Comparison of ENCODE assay signal across 32 cellular contexts in the genomic region with DNA sequence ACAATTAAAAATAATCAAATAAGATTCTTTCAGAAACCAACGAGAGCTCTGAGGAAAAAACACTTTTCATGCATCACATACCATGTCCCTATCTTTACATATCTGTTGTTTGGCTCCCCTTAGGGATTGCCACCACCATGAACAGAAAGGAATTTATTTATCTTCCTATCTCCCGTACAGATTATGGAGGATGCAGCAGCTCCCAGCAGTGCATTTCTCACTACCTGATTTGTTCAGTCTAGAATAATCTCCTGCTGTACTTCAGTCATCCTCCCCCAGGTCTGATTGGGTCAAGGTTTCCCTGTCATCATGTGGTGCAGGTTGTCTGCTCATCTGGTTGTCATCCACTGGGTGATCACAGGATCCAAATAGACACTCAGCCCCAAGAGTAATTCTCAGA.
DNase-seq lines count a peak whose midpoint lies in the region; ATAC-seq and TF ChIP-seq lines count a peak whose summit lies in the region.
"Had no signal": no experiment of that assay in that cellular context is flagged by ENCODE, and none has a peak within 500 bp of the region (broad histone marks: within the 10 kb centered on the region; RNA-seq: fewer than 3 reads in every experiment).

No MANE protein-coding gene starts in this region.

- no peaks in the 10 kb centered on the region for H3K9me2 ChIP-seq in GM23338 (ENCODE audit: insufficient read depth)

- H3K4me3 ChIP-seq in GM23338 (no peak overlapping the region), trophoblast cell (ENCODE audit: low read depth, low read length) (no peak overlapping the region), gastrocnemius medialis (no peak overlapping the region)
- H3K4me3 ChIP-seq: A549; BLaER1; BLaER1 treated with 17β-estradiol and CSF1 and Interleukin-3, amounts not matched to agents 10 nM and 100 nM had no signal

- H3K27ac Mint-ChIP-seq in GM23338 = 0 out of 2 replicates have a peak overlapping the region, but pooled peaks have one; percentile 5
- H3K27ac Mint-ChIP-seq: B cell; CD14-positive monocyte; CD4-positive, alpha-beta memory T cell; CD4-positive, alpha-beta T cell; CD4-positive, CD25-positive, alpha-beta regulatory T cell; CD8-positive, alpha-beta memory T cell; CD8-positive, alpha-beta T cell had no signal

- H2AFZ ChIP-seq in GM23338 (no peak overlapping the region), trophoblast cell (ENCODE audit: insufficient read depth, low read length, poor library complexity) (no peak overlapping the region)

- no peaks in the 10 kb centered on the region for H3K27me3 ChIP-seq in GM23338 (ENCODE audit: insufficient read depth)
- no peaks in the 10 kb centered on the region for H3K27me3 ChIP-seq in trophoblast cell (ENCODE audit: insufficient read depth, low read length)
- H3K27me3 ChIP-seq in gastrocnemius medialis = no peaks in the 10 kb centered on the region
- H3K27me3 ChIP-seq: BE2C; BLaER1; BLaER1 treated with 17β-estradiol and CSF1 and Interleukin-3, amounts not matched to agents 10 nM and 100 nM had no signal

- H3K4me1 ChIP-seq in GM23338 (ENCODE audit: insufficient read depth) (no peaks in the 10 kb centered on the region), trophoblast cell (ENCODE audit: control insufficient read depth in 1 of 2, insufficient read depth in 2 of 2, low read length in 2 of 2) (no peaks in the 10 kb centered on the region), gastrocnemius medialis (no peaks in the 10 kb centered on the region)
- H3K4me1 ChIP-seq: A549; BLaER1; BLaER1 treated with 17β-estradiol and CSF1 and Interleukin-3, amounts not matched to agents 10 nM and 100 nM; Caco-2 had no signal

- intact Hi-C loops in gastrocnemius medialis (cut with DNase I; ENCODE audit: low total_unique reads) = no loop called here

- ATAC-seq in GM23338 (no peak), gastrocnemius medialis (no peak), GM18858 (IDR thresholded peaks at IDR 0.05; ENCODE audit: unreplicated experiment) (no peak)
- ATAC-seq: A549; CD8-positive, alpha-beta T cell had no signal

- H3K79me1 ChIP-seq in trophoblast cell (ENCODE audit: low read length) = no peaks in the 10 kb centered on the region

- H3K23ac ChIP-seq in trophoblast cell (ENCODE audit: low read length) = no peak overlapping the region

- no peaks in the 10 kb centered on the region for H3K4me1 Mint-ChIP-seq in GM23338
- H3K4me1 Mint-ChIP-seq: B cell; CD14-positive monocyte; CD4-positive, alpha-beta memory T cell; CD4-positive, CD25-positive, alpha-beta regulatory T cell; CD8-positive, alpha-beta memory T cell had no signal

- no peak for TF ChIP-seq POLR2A in gastrocnemius medialis (IDR thresholded peaks at IDR 0.05)

- no peaks in the 10 kb centered on the region for H3K9me3 ChIP-seq in trophoblast cell (ENCODE audit: insufficient read depth, low read depth, low read length)
- H3K9me3 ChIP-seq in gastrocnemius medialis = no peaks in the 10 kb centered on the region
- H3K9me3 ChIP-seq: A549; BE2C; BLaER1; BLaER1 treated with 17β-estradiol and CSF1 and Interleukin-3, amounts not matched to agents 10 nM and 100 nM; Caco-2 had no signal

- H3K14ac ChIP-seq in trophoblast cell (ENCODE audit: low read length) = no peak overlapping the region

- no peak overlapping the region for H3K4ac ChIP-seq in trophoblast cell (ENCODE audit: low read depth, low read length)

- H3K27me3 Mint-ChIP-seq in GM23338 (ENCODE audit: insufficient read depth, low read depth, poor library complexity) = no peaks in the 10 kb centered on the region
- H3K27me3 Mint-ChIP-seq: B cell; CD4-positive, alpha-beta memory T cell; CD4-positive, alpha-beta T cell; CD4-positive, CD25-positive, alpha-beta regulatory T cell; CD8-positive, alpha-beta memory T cell had no signal

- no peak overlapping the region for H3K18ac ChIP-seq in trophoblast cell (ENCODE audit: low read length)

- H3K27ac ChIP-seq in GM23338 (ENCODE audit: low read depth) (no peak overlapping the region), trophoblast cell (ENCODE audit: low read depth, low read length) (no peak overlapping the region), gastrocnemius medialis (no peak overlapping the region)
- H3K27ac ChIP-seq: 22Rv1; A549; BLaER1; BLaER1 treated with 17β-estradiol and CSF1 and Interleukin-3, amounts not matched to agents 10 nM and 100 nM; C4-2B had no signal

- H2BK12ac ChIP-seq in trophoblast cell (ENCODE audit: low read length) = no peak overlapping the region

- in situ Hi-C loops in gastrocnemius medialis (cut with MboI; ENCODE audit: low sequenced_read_pairs in 4 of 4) = no loop called here

- H2AK5ac ChIP-seq in trophoblast cell (ENCODE audit: low read length) = no peak overlapping the region

- H3K36me3 ChIP-seq in GM23338 (ENCODE audit: insufficient read depth) (no peaks in the 10 kb centered on the region), trophoblast cell (ENCODE audit: control insufficient read depth in 1 of 2, insufficient read depth in 2 of 2, low read length in 2 of 2) (no peaks in the 10 kb centered on the region), gastrocnemius medialis (no peaks in the 10 kb centered on the region)
- H3K36me3 ChIP-seq: BE2C; BLaER1; BLaER1 treated with 17β-estradiol and CSF1 and Interleukin-3, amounts not matched to agents 10 nM and 100 nM had no signal

- no peak overlapping the region for H3K9ac ChIP-seq in trophoblast cell (ENCODE audit: low read length)
- H3K9ac ChIP-seq: BLaER1; BLaER1 treated with 17β-estradiol and CSF1 and Interleukin-3, amounts not matched to agents 10 nM and 100 nM had no signal

- no peaks in the 10 kb centered on the region for H3K36me3 Mint-ChIP-seq in GM23338 (ENCODE audit: low read depth)
- H3K36me3 Mint-ChIP-seq: CD14-positive monocyte; CD4-positive, alpha-beta memory T cell; CD4-positive, CD25-positive, alpha-beta regulatory T cell; CD8-positive, alpha-beta memory T cell; CD8-positive, alpha-beta T cell had no signal

- no peaks in the 10 kb centered on the region for H3K9me3 Mint-ChIP-seq in GM23338
- H3K9me3 Mint-ChIP-seq: CD8-positive, alpha-beta T cell had no signal

- WGBS in trophoblast cell (ENCODE audit: extremely low coverage, insufficient coverage, insufficient read length) = no CpG with 5 or more reads among the region's 2 CpGs

- no peak overlapping the region for H4K8ac ChIP-seq in trophoblast cell (ENCODE audit: low read depth, low read length)

- H3K79me2 ChIP-seq in GM23338 (replicated peaks; ENCODE audit: insufficient read depth) = no peaks in the 10 kb centered on the region
- H3K79me2 ChIP-seq in trophoblast cell (ENCODE audit: control insufficient read depth, insufficient read depth, low read length, poor library complexity) = no peaks in the 10 kb centered on the region

- H3F3A ChIP-seq in GM23338 (replicated peaks; ENCODE audit: low read depth) = no peaks in the 10 kb centered on the region

- H2BK120ac ChIP-seq in trophoblast cell (ENCODE audit: insufficient read depth, low read length, poor library complexity) = no peak overlapping the region

- H4K12ac ChIP-seq in trophoblast cell (ENCODE audit: low read depth, low read length) = no peak overlapping the region

- no peak overlapping the region for H3K4me3 Mint-ChIP-seq in GM23338
- H3K4me3 Mint-ChIP-seq: B cell; CD14-positive monocyte; CD4-positive, alpha-beta memory T cell; CD4-positive, alpha-beta T cell; CD4-positive, CD25-positive, alpha-beta regulatory T cell; CD8-positive, alpha-beta memory T cell; CD8-positive, alpha-beta T cell had no signal

- TF ChIP-seq CTCF in GM23338 (conservative IDR thresholded peaks at IDR 0.05; ENCODE audit: low read depth in 2 of 2) (no peak), gastrocnemius medialis (IDR thresholded peaks at IDR 0.05 in 4 of 5, conservative IDR thresholded peaks at IDR 0.05 in 1 of 5) (no peak)

- no peak overlapping the region for H2BK5ac ChIP-seq in trophoblast cell (ENCODE audit: low read depth, low read length, poor library complexity)

- H3K4me2 ChIP-seq in GM23338 (no peak overlapping the region), trophoblast cell (ENCODE audit: low read length) (no peak overlapping the region)
- H3K4me2 ChIP-seq: A549; BLaER1; BLaER1 treated with 17β-estradiol and CSF1 and Interleukin-3, amounts not matched to agents 10 nM and 100 nM had no signal

- DNase-seq in GM23338 (ENCODE audit: low spot score) (no peak), SK-N-DZ (ENCODE audit: low spot score) (peak; percentile 18), trophoblast cell (peak; percentile 68 to 83), gastrocnemius medialis (no peak), C1 segment of cervical spinal cord (lab: John Stamatoyannopoulos, UW) (no peak)
- DNase-seq: 8988T; ACHN; AML-193; BE2C; Caco-2; Calu3; CD4-positive, alpha-beta memory T cell; CD4-positive, alpha-beta T cell; CD4-positive, CD25-positive, alpha-beta regulatory T cell; CD8-positive, alpha-beta memory T cell; CD8-positive, alpha-beta T cell; COR-L47; DMS 273 treated with DMSO at 0.1 percent for 48 hours; DMS153; DMS53; DMS79; DMS79 treated with DMSO at 0.1 percent for 48 hours; DND-41; EL had no signal

- H4K91ac ChIP-seq in trophoblast cell (ENCODE audit: low read depth, low read length) = no peak overlapping the region

- H4K20me1 ChIP-seq in GM23338 (replicated peaks; ENCODE audit: insufficient read depth) = no peaks in the 10 kb centered on the region
- H4K20me1 ChIP-seq: BLaER1; BLaER1 treated with 17β-estradiol and CSF1 and Interleukin-3, amounts not matched to agents 10 nM and 100 nM had no signal

Comparison
In these comparisons a context has a peak if more than half of its experiments do, and no peak if none do; other contexts are left out.
1. DNase-seq: peak in SK-N-DZ (single experiment) and trophoblast cell (2 of 2); none in GM23338 (single experiment), gastrocnemius medialis (0 of 2) and C1 segment of cervical spinal cord (0 of 14).